ENCODE assay signal across 8 cellular contexts in genomic region chr12:22624908-22625646, GRCh38. TPM values are rescaled to one million over a fixed set of nuclear protein-coding genes. Genes with fewer than 3 reads are reported as not detected.
A peak's percentile ranks its signal among the peaks of the same experiment; 100 is the strongest.
DNase-seq lines count a peak whose midpoint lies in the region; FAIRE-seq and TF ChIP-seq lines count a peak whose summit lies in the region.

TSS of gene ETNK1 (plus strand) at chr12:22625171. CDS start at chr12:22625431, 260 bp downstream.

- peak within 1 kb of the TSS; percentile 91 for H3K27ac Mint-ChIP-seq in activated naive CD4-positive, alpha-beta T cell treated with anti-CD3 and anti-CD28 coated beads, Interleukin-2, amount 10 ng/mL, durations not matched to agents 7 days and 5 days

- CTCF ChIA-PET in activated naive CD4-positive, alpha-beta T cell treated with anti-CD3 and anti-CD28 coated beads, Interleukin-2, amount 10 ng/mL, durations not matched to agents 7 days and 5 days (lab: Charles Lee), result interaction anchor here (1.0 kb wide), 1 partner anchor 81 kb away, joined by 4 read pairs; the partner anchor contains the start of gene C2CD5

- H3K36me3 Mint-ChIP-seq in activated naive CD4-positive, alpha-beta T cell treated with anti-CD3 and anti-CD28 coated beads, Interleukin-2, amount 10 ng/mL, durations not matched to agents 7 days and 5 days, result peaks cover 2% of the 10 kb centered on the region

- H3K9me3 ChIP-seq in HAP-1 (no peaks in the 10 kb centered on the region), MM.1S (replicated peaks; ENCODE audit: insufficient read depth, low read length) (no peaks in the 10 kb centered on the region), suprapubic skin (no peaks in the 10 kb centered on the region)

- peaks cover 6% of the 10 kb centered on the region for H3K36me3 ChIP-seq in HAP-1 (replicated peaks)
- H3K36me3 ChIP-seq in MM.1S (replicated peaks; ENCODE audit: insufficient read depth, low read length), result no peaks in the 10 kb centered on the region
- no peaks in the 10 kb centered on the region for H3K36me3 ChIP-seq in suprapubic skin

- TF ChIP-seq CTCF in MM.1S (IDR thresholded peaks at IDR 0.05; ENCODE audit: low read length), result no peak
- TF ChIP-seq CTCF in suprapubic skin (IDR thresholded peaks at IDR 0.05), result no peak

- H3K27me3 Mint-ChIP-seq in activated naive CD4-positive, alpha-beta T cell treated with anti-CD3 and anti-CD28 coated beads, Interleukin-2, amount 10 ng/mL, durations not matched to agents 7 days and 5 days, result peaks cover 10% of the 10 kb centered on the region

- H3K4me1 Mint-ChIP-seq in activated naive CD4-positive, alpha-beta T cell treated with anti-CD3 and anti-CD28 coated beads, Interleukin-2, amount 10 ng/mL, durations not matched to agents 7 days and 5 days, result peaks cover 37% of the 10 kb centered on the region

- FAIRE-seq in G401.6 (lab: Jason Lieb, UNC), result peak; percentile 8

- TF ChIP-seq POLR2A in suprapubic skin (IDR thresholded peaks at IDR 0.05), result peak; percentile 88 to 95

- H3K4me2 ChIP-seq in MM.1S (ENCODE audit: low read depth, low read length), result peak within 1 kb of the TSS; percentile 76

- H2AFZ ChIP-seq in MM.1S (ENCODE audit: low read length), result peak within 1 kb of the TSS; percentile 97

- no peak for TF ChIP-seq EP300 in suprapubic skin (IDR thresholded peaks at IDR 0.05)

- 0% methylated on average over 2 of the region's 67 CpGs for WGBS in suprapubic skin

- H3K9ac ChIP-seq in MM.1S (ENCODE audit: low read length), result peak within 1 kb of the TSS; percentile 90

- H3K9me2 ChIP-seq in MM.1S (replicated peaks; ENCODE audit: insufficient read depth, low read length), result no peaks in the 10 kb centered on the region

- in situ Hi-C loops in HAP-1 (cut with MboI; ENCODE audit: low sequenced_read_pairs), result loop anchor here (25.0 kb wide), 2 partner anchors 88 to 963 kb away; partner anchors contain the start of genes C2CD5 and LDHB

- H3K27me3 ChIP-seq in HAP-1 (ENCODE audit: low read depth), result no peaks in the 10 kb centered on the region
- H3K27me3 ChIP-seq in MM.1S (replicated peaks; ENCODE audit: insufficient read depth, low read length), result no peaks in the 10 kb centered on the region
- H3K27me3 ChIP-seq in suprapubic skin, result no peaks in the 10 kb centered on the region

- no peaks in the 10 kb centered on the region; the same call in 1 of the 2 replicates for H4K20me1 ChIP-seq in MM.1S (ENCODE audit: insufficient read depth, low read length)

- DNase-seq in HAP-1 (ENCODE audit: low spot score in 2 of 2), result peak; percentile 86 to 93
- DNase-seq in MM.1S, result peak; percentile 89
- peak; percentile 94 for DNase-seq in SK-N-DZ (ENCODE audit: low spot score)
- DNase-seq in activated naive CD4-positive, alpha-beta T cell treated with anti-CD3 and anti-CD28 coated beads, Interleukin-2, amount 10 ng/mL, durations not matched to agents 7 days and 5 days, result peak; percentile 90
- peak; percentile 85 for DNase-seq in germinal center (ENCODE audit: low spot score)
- DNase-seq in nucleus accumbens (lab: John Stamatoyannopoulos, UW), result peak; percentile 56 to 98 (median 94)
- peak; percentile 96 to 97 for DNase-seq in suprapubic skin (ENCODE audit: low spot score in 2 of 2)

- H3K4me3 ChIP-seq in HAP-1 (peak within 1 kb of the TSS; percentile 71), MM.1S (ENCODE audit: low read length) (peak within 1 kb of the TSS; percentile 96), suprapubic skin (peak within 1 kb of the TSS; percentile 66)

- H3K4me1 ChIP-seq in HAP-1 (peaks cover 12% of the 10 kb centered on the region), MM.1S (ENCODE audit: low read length) (0 out of 2 replicates have a peak, but pooled peaks cover 2% of the 10 kb centered on the region), suprapubic skin (peaks cover 41% of the 10 kb centered on the region)

- peak within 1 kb of the TSS; percentile 85 for H3K27ac ChIP-seq in MM.1S (ENCODE audit: low read length)
- H3K27ac ChIP-seq in suprapubic skin, result peak within 1 kb of the TSS; percentile 91

- H3K79me2 ChIP-seq in MM.1S (ENCODE audit: low read length), result peaks cover 56% of the 10 kb centered on the region

- H3K4me3 Mint-ChIP-seq in activated naive CD4-positive, alpha-beta T cell treated with anti-CD3 and anti-CD28 coated beads, Interleukin-2, amount 10 ng/mL, durations not matched to agents 7 days and 5 days, result peak within 1 kb of the TSS; percentile 95

- H3K9me3 Mint-ChIP-seq in activated naive CD4-positive, alpha-beta T cell treated with anti-CD3 and anti-CD28 coated beads, Interleukin-2, amount 10 ng/mL, durations not matched to agents 7 days and 5 days, result peaks cover 2% of the 10 kb centered on the region

- peaks cover 11% of the 10 kb centered on the region for H3F3A ChIP-seq in MM.1S (ENCODE audit: insufficient read depth, low read length)

RNA-seq across cellular contexts. Expression of gene ETNK1, which starts in this region (rescaled TPM):
- 38.4 and 39.3 TPM in 2 replicates for polyA plus RNA-seq in SK-N-DZ (2014; cell fraction: cytosol; rRNA removed)
- polyA plus RNA-seq in SK-N-DZ (2014; cell fraction: nucleus; rRNA removed), result 71.3 and 77.6 TPM in 2 replicates
- 10 to 100 TPM; 22.3 to 61.4 (median 25.7) TPM for total RNA-seq in suprapubic skin

Comparison
In these comparisons a context has a peak if more than half of its experiments do, and no peak if none do; other contexts are left out.
1. Peak in every context shown above with its lines: DNase-seq, H3K4me3 ChIP-seq and H3K27ac ChIP-seq.